Comparison of ENCODE assay signal across 10 cellular contexts in genomic region chr2:86223098-86223681, GRCh38. TPM values are rescaled to one million over a fixed set of nuclear protein-coding genes. Genes with fewer than 3 reads are reported as not detected.
A peak's percentile ranks its signal among the peaks of the same experiment; 100 is the strongest.
DNase-seq lines count a peak whose midpoint lies in the region; ATAC-seq, FAIRE-seq and TF ChIP-seq lines count a peak whose summit lies in the region.
"Had no signal": no experiment of that assay in that cellular context is flagged by ENCODE, and none has a peak within 500 bp of the region (broad histone marks: within the 10 kb centered on the region; RNA-seq: fewer than 3 reads in every experiment).

No MANE protein-coding gene starts in this region.

- ATAC-seq in heart left ventricle (peak; percentile 81 to 89 (median 86)), pancreas (peak; percentile 73 to 88 (median 79)), GM19328 (IDR thresholded peaks at IDR 0.05; ENCODE audit: unreplicated experiment) (no peak)

- WGBS in heart left ventricle, 4 donors: 18 to 28% (median 22%) methylated on average over 7 to 8 of the region's 8 CpGs
- WGBS in pancreas, 2 donors: 52 to 55% methylated on average over 8 of the region's 8 CpGs
- WGBS in spleen, 5 donors: 65 to 72% (median 70%) methylated on average over 7 to 8 of the region's 8 CpGs

- TF ChIP-seq CTCF in heart left ventricle (IDR thresholded peaks at IDR 0.05) (no peak), pancreas (IDR thresholded peaks at IDR 0.05) (no peak), spleen (IDR thresholded peaks at IDR 0.05 in 8 of 11, conservative IDR thresholded peaks at IDR 0.05 in 3 of 11) (no peak)

- no peak overlapping the region for H3K4me3 ChIP-seq in heart left ventricle
- no peak overlapping the region for H3K4me3 ChIP-seq in pancreas
- no peak overlapping the region for H3K4me3 ChIP-seq in spleen

- H3K9me3 ChIP-seq in heart left ventricle (no peaks in the 10 kb centered on the region), pancreas (no peaks in the 10 kb centered on the region), spleen (no peaks in the 10 kb centered on the region)

- H3K4me1 ChIP-seq in heart left ventricle (peaks cover 11 to 58% (median 45%) of the 10 kb centered on the region in 12 donors), pancreas (peaks cover 0 to 3% (median 0%) of the 10 kb centered on the region in 3 donors), spleen (peaks cover 0 to 40% (median 17%) of the 10 kb centered on the region in 6 donors)

- TF ChIP-seq POLR2A in heart left ventricle (IDR thresholded peaks at IDR 0.05) (no peak), spleen (IDR thresholded peaks at IDR 0.05) (no peak)

- H3K27ac ChIP-seq in angular gyrus (ENCODE audit: low read depth, low read length) (peak overlapping the region; percentile 84), heart left ventricle (peak overlapping the region; percentile 53 to 92 (median 84)), pancreas (no peak overlapping the region), spleen (peak overlapping the region in 1 of 8 donors; percentile 16)

- DNase-seq in D341Med (ENCODE audit: low spot score): peak; percentile 61
- DNase-seq in heart left ventricle: peak; percentile 73 to 88 (median 76)
- DNase-seq in pancreas: peak in 4 of 6 donors; percentile 28 to 45 (median 36)
- no peak for DNase-seq in spleen
- no peak for DNase-seq in occipital lobe (lab: John Stamatoyannopoulos, UW)
- no peak for DNase-seq in NCI-H2081 treated with DMSO at 0.1 percent for 48 hours (lab: John Stamatoyannopoulos, UW)
- DNase-seq: KBM-7 had no signal

- intact Hi-C loops in heart left ventricle (cut with DNase I): loop anchor here in 9 of 10 donors (1.0 to 10.0 kb wide), 11 partner anchors 32 to 339 kb away; partner anchors contain the start of genes KDM3A (in 2 of the 9) and CHMP3 (in 1 of the 9)
- intact Hi-C loops in pancreas (cut with DNase I): loop anchor here (5.0 to 10.0 kb wide), 3 partner anchors 142 to 152 kb away; no protein-coding TSS in a partner anchor
- intact Hi-C loops in spleen (cut with DNase I; ENCODE audit: low total_unique reads): loop anchor here (5.0 kb wide), 1 partner anchor 149 kb away; no protein-coding TSS in a partner anchor

- no peak for FAIRE-seq in pancreas (lab: Jason Lieb, UNC)
- FAIRE-seq: D721Med had no signal

- H3K27me3 ChIP-seq in heart left ventricle (no peaks in the 10 kb centered on the region), pancreas (no peaks in the 10 kb centered on the region), spleen (replicated peaks in 1 of 7) (no peaks in the 10 kb centered on the region)

- no peaks in the 10 kb centered on the region for H3K36me3 ChIP-seq in heart left ventricle
- no peaks in the 10 kb centered on the region for H3K36me3 ChIP-seq in pancreas
- no peaks in the 10 kb centered on the region for H3K36me3 ChIP-seq in spleen

RNA-seq across cellular contexts. Expression of gene MRPL35, which starts 23.9 kb away (rescaled TPM):
- 100 to 1,000 TPM in 3 of 9 donors, 10 to 100 TPM in 6; 32.8 to 159 (median 79.3) TPM for total RNA-seq in heart left ventricle
- 10 to 100 TPM; 51.6 to 90.5 TPM for polyA plus RNA-seq in heart left ventricle
- 10 to 100 TPM in 4 of 6 donors, 1 to 10 TPM in 2; 6.1 to 17.5 (median 13.9) TPM for total RNA-seq in pancreas
- 10 to 100 TPM in 1 of 2 donors, 1 to 10 TPM in 1; 9.1 to 12.0 TPM for polyA plus RNA-seq in pancreas
- 10 to 100 TPM; 16.4 to 42.5 (median 23.6) TPM for total RNA-seq in spleen
- 10 to 100 TPM; 24.5 to 36.6 (median 34.5) TPM for polyA plus RNA-seq in spleen
- total RNA-seq in occipital lobe: 54.1 TPM

RNA-seq across cellular contexts. Expression of gene IMMT, which starts 27.9 kb away (rescaled TPM):
- total RNA-seq in heart left ventricle (100 to 1,000 TPM; 180 to 315 (median 231) TPM), pancreas (10 to 100 TPM; 28.7 to 44.5 (median 38.2) TPM), spleen (10 to 100 TPM; 50.4 to 80.9 (median 72.2) TPM), occipital lobe (42.3 TPM)
- polyA plus RNA-seq in heart left ventricle (100 to 1,000 TPM in 1 of 2 donors, 10 to 100 TPM in 1; 62.0 to 169 TPM), pancreas (10 to 100 TPM; 18.1 to 39.3 TPM), spleen (10 to 100 TPM; 30.7 to 43.4 (median 35.1) TPM)

Comparison
In these comparisons a context has a peak if more than half of its experiments do, and no peak if none do; other contexts are left out.
1. DNase-seq: peak in D341Med (single experiment), heart left ventricle (5 of 5) and pancreas (4 of 6); none in spleen (single experiment), occipital lobe (single experiment) and NCI-H2081 treated with DMSO at 0.1 percent for 48 hours (single experiment).
2. H3K27ac ChIP-seq: peak in angular gyrus (single experiment) and heart left ventricle (12 of 12); none in pancreas (0 of 4).